Comparison of ENCODE assay signal across 8 cellular contexts in the genomic region with DNA sequence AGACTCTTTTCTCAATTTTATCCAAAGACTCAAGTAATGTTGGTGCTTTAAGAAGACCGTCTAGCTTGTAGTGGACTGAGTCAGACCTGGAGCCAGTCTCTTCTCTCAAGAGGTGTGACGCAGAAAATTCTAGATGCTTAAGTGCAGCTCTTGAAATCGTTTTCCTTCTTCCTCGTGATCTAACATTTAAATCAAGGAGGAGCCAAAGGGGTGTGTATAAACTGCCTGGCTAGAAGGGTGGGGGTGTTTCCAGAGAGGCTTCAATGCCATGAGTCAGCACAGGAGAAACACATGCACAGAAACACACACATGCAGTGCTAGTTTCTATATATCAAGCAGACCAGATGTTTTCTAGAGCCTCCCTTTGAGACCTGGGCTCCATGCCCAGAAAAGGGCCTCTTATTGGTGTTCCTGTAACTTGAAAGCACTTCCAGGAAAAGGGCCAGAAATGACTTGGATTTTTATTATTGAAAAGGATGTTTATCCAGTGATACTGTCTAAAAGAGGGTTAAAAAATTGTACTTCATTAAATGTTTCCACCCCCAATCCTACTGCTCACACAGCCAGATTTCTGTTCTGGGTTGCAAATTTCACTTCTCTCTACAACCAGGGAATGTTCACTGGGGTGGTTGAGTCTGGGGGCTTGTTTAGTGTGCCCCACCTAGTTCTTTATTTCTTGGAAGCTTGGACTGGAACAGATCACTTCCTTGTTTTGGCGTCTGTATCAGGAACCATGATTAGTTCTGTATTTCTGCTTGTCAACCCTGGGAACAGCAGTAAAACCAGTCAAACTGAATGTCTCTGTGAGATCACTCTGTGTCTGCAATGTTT. TPM values are rescaled to one million over a fixed set of nuclear protein-coding genes. Genes with fewer than 3 reads are reported as not detected.
A peak's percentile ranks its signal among the peaks of the same experiment; 100 is the strongest.
DNase-seq lines count a peak whose midpoint lies in the region; ATAC-seq and TF ChIP-seq lines count a peak whose summit lies in the region.

A gene (minus strand): TSS at position 129 of the 831 bp plus-strand sequence. CDS start 187 bp downstream, outside the sequence.

- H3K4me1 Mint-ChIP-seq in CD14-positive monocyte (peaks cover 27% of the 10 kb centered on the region), mesothelial cell of epicardium (no peaks in the 10 kb centered on the region)

- H3K27ac Mint-ChIP-seq in CD14-positive monocyte = peak within 1 kb of the TSS; percentile 57 to 87 (median 66)
- no peak within 1 kb of the TSS for H3K27ac Mint-ChIP-seq in mesothelial cell of epicardium

- no peak within 1 kb of the TSS for H3K4me3 ChIP-seq in fibroblast of mammary gland (ENCODE audit: control insufficient read depth, low read depth, low read length)

- H3K27me3 Mint-ChIP-seq in CD14-positive monocyte (ENCODE audit: low read depth in 3 of 3) (peaks cover 0 to 1% (median 0%) of the 10 kb centered on the region in 3 donors), mesothelial cell of epicardium (ENCODE audit: low read depth) (no peaks in the 10 kb centered on the region)

- intact Hi-C loops in CD14-positive monocyte (cut with micrococcal nuclease) = no loop called here

- H3K9me3 Mint-ChIP-seq in CD14-positive monocyte = peaks cover 0 to 3% (median 0%) of the 10 kb centered on the region in 7 donors
- peaks cover 6% of the 10 kb centered on the region for H3K9me3 Mint-ChIP-seq in mesothelial cell of epicardium

- TF ChIP-seq CTCF in CD14-positive monocyte (IDR thresholded peaks at IDR 0.05) (no peak), fibroblast of mammary gland (conservative IDR thresholded peaks at IDR 0.05; ENCODE audit: control insufficient read depth, insufficient read depth, low read depth, low read length) (no peak), mesothelial cell of epicardium (IDR thresholded peaks at IDR 0.05; ENCODE audit: unreplicated experiment) (no peak)

- peak; percentile 42 for DNase-seq in CD14-positive monocyte (ENCODE audit: low spot score)
- DNase-seq in NCI-H69 (lab: John Stamatoyannopoulos, UW) = peak; percentile 3
- DNase-seq in fibroblast of mammary gland (ENCODE audit: low read depth) = peak; percentile 95
- peak; percentile 54 for DNase-seq in stromal cell of bone marrow (ENCODE audit: low read depth)
- DNase-seq in mesothelial cell of epicardium (ENCODE audit: low spot score in 2 of 2, unreplicated experiment in 2 of 2) = no peak
- DNase-seq in activated naive CD4-positive, alpha-beta T cell treated with anti-CD3 and anti-CD28 coated beads, Interleukin-2, amount 50 U/mL, for 16 hours = no peak

- H3K4me3 Mint-ChIP-seq in CD14-positive monocyte (peak within 1 kb of the TSS; percentile 62 to 78), mesothelial cell of epicardium (no peak within 1 kb of the TSS)

- ATAC-seq in GM21619 (IDR thresholded peaks at IDR 0.05; ENCODE audit: unreplicated experiment) (peak; percentile 61), HG02642 (IDR thresholded peaks at IDR 0.05; ENCODE audit: poor library complexity, unreplicated experiment) (no peak)

- H3K36me3 Mint-ChIP-seq in CD14-positive monocyte (no peaks in the 10 kb centered on the region), mesothelial cell of epicardium (no peaks in the 10 kb centered on the region)

RNA-seq across cellular contexts. Expression of the gene that starts here (rescaled TPM):
- polyA plus RNA-seq in CD14-positive monocyte = 1 to 10 TPM; 2.0 to 3.4 TPM
- total RNA-seq in mesothelial cell of epicardium = 0.54 to 2.1 TPM (median 0.97 TPM) in 3 replicates

Comparison
In these comparisons a context has a peak if more than half of its experiments do, and no peak if none do; other contexts are left out.
1. DNase-seq: peak in CD14-positive monocyte (single experiment), NCI-H69 (single experiment), fibroblast of mammary gland (single experiment) and stromal cell of bone marrow (single experiment); none in mesothelial cell of epicardium (0 of 2) and activated naive CD4-positive, alpha-beta T cell treated with anti-CD3 and anti-CD28 coated beads, Interleukin-2, amount 50 U/mL, for 16 hours (single experiment).